7 cellular contexts compared by ENCODE assay signal in genomic region chr16:53041196-53041977, GRCh38. TPM values are rescaled to one million over a fixed set of nuclear protein-coding genes. Genes with fewer than 3 reads are reported as not detected.
A peak's percentile ranks its signal among the peaks of the same experiment; 100 is the strongest.
DNase-seq lines count a peak whose midpoint lies in the region; ATAC-seq and TF ChIP-seq lines count a peak whose summit lies in the region.

No MANE protein-coding gene starts in this region.

- H3K36me3 ChIP-seq in body of pancreas (replicated peaks in 1 of 2; ENCODE audit: insufficient read depth in 1 of 2, low read depth in 2 of 2): no peaks in the 10 kb centered on the region
- no peaks in the 10 kb centered on the region for H3K36me3 ChIP-seq in uterus

- TF ChIP-seq CTCF in body of pancreas (IDR thresholded peaks at IDR 0.05): no peak
- TF ChIP-seq CTCF in uterus (IDR thresholded peaks at IDR 0.05): no peak

- no peak for TF ChIP-seq POLR2A in body of pancreas (IDR thresholded peaks at IDR 0.05)
- no peak for TF ChIP-seq POLR2A in uterus (IDR thresholded peaks at IDR 0.05)

- no peak overlapping the region for H3K4me3 ChIP-seq in body of pancreas
- no peak overlapping the region for H3K4me3 ChIP-seq in uterus

- H3K27me3 ChIP-seq in body of pancreas (no peaks in the 10 kb centered on the region), uterus (no peaks in the 10 kb centered on the region)

- ATAC-seq in HG02798 (IDR thresholded peaks at IDR 0.05; ENCODE audit: poor library complexity, unreplicated experiment): peak; percentile 67
- peak; percentile 39 for ATAC-seq in body of pancreas
- ATAC-seq in HG03354 (IDR thresholded peaks at IDR 0.05; ENCODE audit: poor library complexity, severe bottlenecking, unreplicated experiment): no peak

- peaks cover 18% of the 10 kb centered on the region for H3K4me1 ChIP-seq in body of pancreas
- H3K4me1 ChIP-seq in uterus: no peaks in the 10 kb centered on the region

- 43 to 44% methylated on average over 5 of the region's 5 CpGs for WGBS in body of pancreas, 2 donors

- intact Hi-C loops in body of pancreas (cut with DNase I) (no loop called here), uterus (cut with DNase I; ENCODE audit: low total_unique reads) (no loop called here)

- no peaks in the 10 kb centered on the region for H3K9me3 ChIP-seq in body of pancreas
- H3K9me3 ChIP-seq in uterus: no peaks in the 10 kb centered on the region

- DNase-seq in body of pancreas (peak; percentile 29 to 41 (median 38)), iris pigment epithelial cell (ENCODE audit: low read depth) (peak; percentile 31), uterus (peak; percentile 67 to 80), NCI-H1930 (lab: John Stamatoyannopoulos, UW) (no peak), T-helper 2 cell (no peak)

- H3K27ac ChIP-seq in body of pancreas (peak overlapping the region in 3 of 4 donors; percentile 49 to 82 (median 73)), uterus (peak overlapping the region; percentile 63 to 65)

RNA-seq across cellular contexts. Expression of gene CHD9NB, which starts 11.3 kb away (rescaled TPM):
- total RNA-seq in body of pancreas (10 to 100 TPM in 1 of 2 donors, 1 to 10 TPM in 1; 3.1 to 12.5 TPM), uterus (1 to 10 TPM in 3 of 4 donors, not detected in 1; 1.2 to 4.3 (median 4.1) TPM)

RNA-seq across cellular contexts. Expression of gene CHD9, which starts 13.4 kb away (rescaled TPM):
- total RNA-seq in body of pancreas (10 to 100 TPM; 38.1 to 58.7 TPM), uterus (100 to 1,000 TPM in 3 of 4 donors, 10 to 100 TPM in 1; 46.9 to 174 (median 133) TPM)

Comparison
In these comparisons a context has a peak if more than half of its experiments do, and no peak if none do; other contexts are left out.
1. DNase-seq: peak in body of pancreas (4 of 4), iris pigment epithelial cell (single experiment) and uterus (2 of 2); none in NCI-H1930 (0 of 2) and T-helper 2 cell (0 of 5).